Comparison of ENCODE assay signal across 14 cellular contexts in genomic region chr12:133203344-133204263, GRCh38. TPM values are rescaled to one million over a fixed set of nuclear protein-coding genes. Genes with fewer than 3 reads are reported as not detected.
DNase-seq lines count a peak whose midpoint lies in the region; ATAC-seq, FAIRE-seq and TF ChIP-seq lines count a peak whose summit lies in the region.
"Had no signal": no experiment of that assay in that cellular context is flagged by ENCODE, and none has a peak within 500 bp of the region (broad histone marks: within the 10 kb centered on the region; RNA-seq: fewer than 3 reads in every experiment).

No MANE protein-coding gene starts in this region.

- H2BK12ac ChIP-seq in H1 (ENCODE audit: low read depth, low read length) = no peak overlapping the region
- no peak overlapping the region for H2BK12ac ChIP-seq in trophoblast cell (ENCODE audit: low read length)

- H3K27ac ChIP-seq in Karpas-422 (ENCODE audit: low read length) (no peak overlapping the region), H1 (ENCODE audit: low read depth, low read length) (no peak overlapping the region), trophoblast cell (ENCODE audit: low read depth, low read length) (no peak overlapping the region)
- H3K27ac ChIP-seq: cardiac muscle cell, gastrocnemius medialis had no signal

- peaks cover 45% of the 10 kb centered on the region for H3K9me3 Mint-ChIP-seq in neural crest cell

- DNase-seq in NCI-H1092 treated with DMSO at 0.1 percent for 48 hours (lab: John Stamatoyannopoulos, UW) (peak; percentile 5), NCI-H1092 (lab: John Stamatoyannopoulos, UW) (no peak), Karpas-422 (no peak), H1 (ENCODE audit: low read depth in 1 of 2, low spot score in 2 of 2) (no peak), neural crest cell (ENCODE audit: low read depth, low spot score) (no peak), glomerular visceral epithelial cell (ENCODE audit: extremely low spot score) (no peak), trophoblast cell (no peak)
- DNase-seq: gastrocnemius medialis, NCI-H524 treated with DMSO at 0.1 percent for 48 hours had no signal

- H3K36me3 ChIP-seq in Karpas-422 (ENCODE audit: insufficient read depth, low read length) = peaks cover 41% of the 10 kb centered on the region
- H3K36me3 ChIP-seq in H1 (ENCODE audit: control insufficient read depth in 2 of 4, insufficient read depth in 4 of 4, low read length in 3 of 4) = peaks cover 2 to 47% (median 21%) of the 10 kb centered on the region in 4 experiments; a peak in 7 of 8 replicates
- peaks cover 0 to 13% of the 10 kb centered on the region in 2 experiments for H3K36me3 ChIP-seq in trophoblast cell (ENCODE audit: control insufficient read depth in 1 of 2, insufficient read depth in 2 of 2, low read length in 2 of 2)

- H3K9ac ChIP-seq in Karpas-422 (ENCODE audit: low read length) (no peak overlapping the region), H1 (replicated peaks in 1 of 4; ENCODE audit: extremely low read depth in 1 of 4, low read depth in 3 of 4, low read length in 3 of 4) (no peak overlapping the region), trophoblast cell (ENCODE audit: low read length) (no peak overlapping the region)

- WGBS in H1 (ENCODE audit: extremely low coverage in 1 of 2, insufficient coverage in 1 of 2, insufficient read length in 1 of 2, insufficient replicate concordance in 2 of 2, low coverage in 1 of 2, low lambda C conversion rate in 2 of 2, missing lambda C conversion rate in 1 of 2), 2 experiments = 91% methylated on average over 7 of the region's 7 CpGs; no CpG with 5 or more reads in 1 of the 2 experiments
- WGBS in trophoblast cell (ENCODE audit: extremely low coverage, insufficient coverage, insufficient read length) = no CpG with 5 or more reads among the region's 7 CpGs

- H4K20me1 ChIP-seq in Karpas-422 (ENCODE audit: insufficient read depth, low read depth, low read length) (no peaks in the 10 kb centered on the region), H1 (replicated peaks in 1 of 2; ENCODE audit: control insufficient read depth in 1 of 2, insufficient read depth in 2 of 2, low read length in 2 of 2) (no peaks in the 10 kb centered on the region)

- no peak overlapping the region for H2BK15ac ChIP-seq in H1 (ENCODE audit: low read length)

- H3K23me2 ChIP-seq in H1 (ENCODE audit: low read depth, low read length) = no peaks in the 10 kb centered on the region

- peaks cover 73% of the 10 kb centered on the region for H3K36me3 Mint-ChIP-seq in neural crest cell (ENCODE audit: low read depth)

- no peak overlapping the region for H3K4ac ChIP-seq in H1 (replicated peaks; ENCODE audit: insufficient read length, low read depth, low read length)
- H3K4ac ChIP-seq in trophoblast cell (ENCODE audit: low read depth, low read length) = no peak overlapping the region

- H3K4me1 Mint-ChIP-seq in neural crest cell = no peaks in the 10 kb centered on the region

- H3K4me2 ChIP-seq in Karpas-422 (ENCODE audit: low read depth, low read length, poor library complexity, severe bottlenecking) = no peak overlapping the region
- no peak overlapping the region for H3K4me2 ChIP-seq in H1 (ENCODE audit: insufficient read depth in 1 of 2, low read depth in 2 of 2, low read length in 2 of 2)
- H3K4me2 ChIP-seq in trophoblast cell (ENCODE audit: low read length) = no peak overlapping the region

- H3K79me2 ChIP-seq in Karpas-422 (ENCODE audit: low read length) (no peaks in the 10 kb centered on the region), H1 (ENCODE audit: control insufficient read depth in 1 of 2, insufficient read depth in 2 of 2, low read length in 2 of 2) (no peaks in the 10 kb centered on the region), trophoblast cell (ENCODE audit: control insufficient read depth, insufficient read depth, low read length, poor library complexity) (no peaks in the 10 kb centered on the region)

- H3K56ac ChIP-seq in H1 (replicated peaks; ENCODE audit: insufficient read length, low read depth, low read length) = no peak overlapping the region

- H3K4me1 ChIP-seq in Karpas-422 (ENCODE audit: low read length) (no peaks in the 10 kb centered on the region), H1 (replicated peaks in 1 of 4; ENCODE audit: control insufficient read depth in 3 of 4, insufficient read depth in 4 of 4, low read length in 3 of 4) (no peaks in the 10 kb centered on the region), trophoblast cell (ENCODE audit: control insufficient read depth in 1 of 2, insufficient read depth in 2 of 2, low read length in 2 of 2) (no peaks in the 10 kb centered on the region)
- H3K4me1 ChIP-seq: gastrocnemius medialis had no signal

- no peak overlapping the region for H3K27ac Mint-ChIP-seq in neural crest cell (ENCODE audit: unreplicated experiment)

- H2BK5ac ChIP-seq in H1 (ENCODE audit: low read depth, low read length) = no peak overlapping the region
- H2BK5ac ChIP-seq in trophoblast cell (ENCODE audit: low read depth, low read length, poor library complexity) = no peak overlapping the region

- CTCF ChIA-PET in H1 (lab: Charles Lee; ENCODE audit: partially characterized antibody) = interaction anchor here (1.0 to 1.9 kb wide), 3 partner anchors 22 to 240 kb away, joined by 3 to 6 read pairs (median 4); partner anchors contain the start of gene ZNF268

- H3K27me3 ChIP-seq in Karpas-422 (ENCODE audit: low read length) = no peaks in the 10 kb centered on the region
- H3K27me3 ChIP-seq in H1 (replicated peaks in 1 of 4; ENCODE audit: control insufficient read depth in 3 of 4, extremely low read depth in 1 of 4, insufficient read depth in 3 of 4, low read length in 3 of 4) = no peaks in the 10 kb centered on the region
- no peaks in the 10 kb centered on the region for H3K27me3 ChIP-seq in trophoblast cell (ENCODE audit: insufficient read depth, low read length)
- H3K27me3 ChIP-seq: cardiac muscle cell, gastrocnemius medialis had no signal

- H3K4me3 Mint-ChIP-seq in neural crest cell = peak overlapping the region; percentile 54

- no peak overlapping the region for H2BK20ac ChIP-seq in H1 (ENCODE audit: low read length)

- TF ChIP-seq RAD21 in H1 (IDR thresholded peaks at IDR 0.05 in 1 of 2, conservative IDR thresholded peaks at IDR 0.05 in 1 of 2; ENCODE audit: low read depth in 2 of 2, low read length in 2 of 2) = no peak

- TF ChIP-seq CTCF in H1 (IDR thresholded peaks at IDR 0.05; ENCODE audit: control extremely low read depth in 1 of 3, insufficient read depth in 1 of 3, low read depth in 1 of 3, low read length in 3 of 3) (no peak), neural crest cell (conservative IDR thresholded peaks at IDR 0.05) (no peak)

- H3K27me3 Mint-ChIP-seq in neural crest cell (ENCODE audit: low read depth) = peaks cover 15% of the 10 kb centered on the region

- H3K9me2 ChIP-seq in Karpas-422 (replicated peaks; ENCODE audit: insufficient read depth, low read length) = no peaks in the 10 kb centered on the region

- H4K91ac ChIP-seq in H1 (replicated peaks; ENCODE audit: insufficient read length, low read length) (no peak overlapping the region), trophoblast cell (ENCODE audit: low read depth, low read length) (no peak overlapping the region)

- FAIRE-seq in H1 (lab: Jason Lieb, UNC) = no peak

- H2AFZ ChIP-seq in Karpas-422 (ENCODE audit: low read length) = no peak overlapping the region
- H2AFZ ChIP-seq in H1 (ENCODE audit: low read length) = no peak overlapping the region
- no peak overlapping the region for H2AFZ ChIP-seq in trophoblast cell (ENCODE audit: insufficient read depth, low read length, poor library complexity)

- H3K23ac ChIP-seq in H1 (ENCODE audit: insufficient read length) (no peak overlapping the region), trophoblast cell (ENCODE audit: low read length) (no peak overlapping the region)

- H4K8ac ChIP-seq in H1 (ENCODE audit: extremely low read depth, insufficient read depth, low read length) = no peak overlapping the region
- no peak overlapping the region for H4K8ac ChIP-seq in trophoblast cell (ENCODE audit: low read depth, low read length)

- H3K9me3 ChIP-seq in Karpas-422 (ENCODE audit: low read length) = peaks cover 68% of the 10 kb centered on the region
- H3K9me3 ChIP-seq in H1 (ENCODE audit: insufficient read depth in 2 of 2, low read depth in 1 of 2, low read length in 1 of 2) = peaks cover 74 to 75% of the 10 kb centered on the region in 2 experiments
- peaks cover 16% of the 10 kb centered on the region for H3K9me3 ChIP-seq in trophoblast cell (ENCODE audit: insufficient read depth, low read depth, low read length)

- H3K4me3 ChIP-seq in Karpas-422 (ENCODE audit: low read length) (peak overlapping the region; percentile 19; the same call in 1 of the 2 replicates), H1 (ENCODE audit: extremely low read depth in 1 of 4, insufficient read depth in 2 of 4, low read depth in 3 of 4, low read length in 4 of 4) (peak overlapping the region in 1 of 4 experiments; percentile 49; a peak in 2 of 8 replicates), trophoblast cell (ENCODE audit: low read depth, low read length) (no peak overlapping the region)
- H3K4me3 ChIP-seq: cardiac muscle cell had no signal

- H3K79me1 ChIP-seq in H1 (ENCODE audit: low read depth, low read length) (no peaks in the 10 kb centered on the region), trophoblast cell (ENCODE audit: low read length) (no peaks in the 10 kb centered on the region)

- no peak overlapping the region for H4K12ac ChIP-seq in trophoblast cell (ENCODE audit: low read depth, low read length)

- H3K18ac ChIP-seq in H1 (ENCODE audit: extremely low read depth, low read length) = no peak overlapping the region
- H3K18ac ChIP-seq in trophoblast cell (ENCODE audit: low read length) = no peak overlapping the region

- TF ChIP-seq POLR2A in H1 (IDR thresholded peaks at IDR 0.05; ENCODE audit: control extremely low read depth in 1 of 2, low read depth in 2 of 2, low read length in 2 of 2) = no peak

- POLR2A ChIA-PET in H1 (lab: Charles Lee; ENCODE audit: partially characterized antibody) = interaction anchor here (0.9 to 2.1 kb wide), 7 partner anchors 11 to 147 kb away, joined by 3 to 7 read pairs (median 4); partner anchors contain the start of gene ZNF268

- ATAC-seq in GM21737 (IDR thresholded peaks at IDR 0.05; ENCODE audit: unreplicated experiment) = no peak
- ATAC-seq: gastrocnemius medialis had no signal

- H2AK5ac ChIP-seq in H1 (ENCODE audit: low read depth, low read length) (no peak overlapping the region), trophoblast cell (ENCODE audit: low read length) (no peak overlapping the region)

- no peak overlapping the region for H3K14ac ChIP-seq in H1 (ENCODE audit: insufficient read length)
- no peak overlapping the region for H3K14ac ChIP-seq in trophoblast cell (ENCODE audit: low read length)

- TF ChIP-seq EP300 in H1 (IDR thresholded peaks at IDR 0.05; ENCODE audit: borderline replicate concordance in 1 of 2, low read depth in 2 of 2, low read length in 2 of 2) = no peak

- H2BK120ac ChIP-seq in H1 (replicated peaks; ENCODE audit: low read depth, low read length) (no peak overlapping the region), trophoblast cell (ENCODE audit: insufficient read depth, low read length, poor library complexity) (no peak overlapping the region)

- H4K5ac ChIP-seq in H1 (ENCODE audit: insufficient read length, low read depth, low read length) = no peak overlapping the region

RNA-seq across cellular contexts. Expression of gene ZNF268, which starts 22.3 kb away (rescaled TPM):
- total RNA-seq in Karpas-422 (2014; rRNA removed; shearing (Covaris generic); ENCODE audit: low replicate concordance) = 10.7 and 12.3 TPM in 2 replicates
- total RNA-seq in H1 (2021; fragmentation: NEBNext Ultra II Directional; extraction: Animal tissue kit (Norgen Biotek cat#: 25700)) = 22.3 and 23.5 TPM in 2 replicates
- 6.3 and 7.7 TPM in 2 replicates for polyA plus RNA-seq in H1 (2011; rRNA removed)
- 7.6 TPM for polyA plus RNA-seq in H1 (2011; cell fraction: cytosol; rRNA removed)
- polyA plus RNA-seq in H1 (2011; cell fraction: nucleus; rRNA removed) = 30.6 TPM
- polyA plus RNA-seq in H1 (2012, experiment 1 of 2) = 12.0 to 16.6 TPM (median 15.8 TPM) in 4 replicates
- 1.4 TPM for polyA plus RNA-seq in H1 (2012, experiment 2 of 2)
- polyA plus RNA-seq in H1 (2013, experiment 1 of 2) = 12.1 TPM
- polyA plus RNA-seq in H1 (2013, experiment 2 of 2) = 10.6 TPM
- polyA minus RNA-seq in H1 (2011; rRNA and poly(A)+ RNA removed) = 50.8 and 58.4 TPM in 2 replicates
- polyA minus RNA-seq in H1 (2011; cell fraction: cytosol; rRNA and poly(A)+ RNA removed) = 48.1 TPM
- polyA minus RNA-seq in H1 (2011; cell fraction: nucleus; rRNA and poly(A)+ RNA removed) = 168 TPM
- total RNA-seq in neural crest cell = 36.2 and 36.7 TPM in 2 replicates
- polyA plus RNA-seq in trophoblast cell (2013) = 7.7 and 8.1 TPM in 2 replicates

RNA-seq across cellular contexts. Expression of gene ANHX, which starts 32.1 kb away (rescaled TPM):
- total RNA-seq in Karpas-422 (2014; rRNA removed; shearing (Covaris generic); ENCODE audit: low replicate concordance) = not detected in 2 replicates
- not detected in 2 replicates for total RNA-seq in H1 (2021; fragmentation: NEBNext Ultra II Directional; extraction: Animal tissue kit (Norgen Biotek cat#: 25700))
- not detected in 2 replicates for polyA plus RNA-seq in H1 (2011; rRNA removed)
- polyA plus RNA-seq in H1 (2011; cell fraction: cytosol; rRNA removed) = not detected
- not detected for polyA plus RNA-seq in H1 (2011; cell fraction: nucleus; rRNA removed)
- polyA plus RNA-seq in H1 (2012, experiment 1 of 2) = not detected in 4 replicates
- not detected for polyA plus RNA-seq in H1 (2012, experiment 2 of 2)
- polyA plus RNA-seq in H1 (2013, experiment 1 of 2) = not detected
- not detected for polyA plus RNA-seq in H1 (2013, experiment 2 of 2)
- polyA minus RNA-seq in H1 (2011; rRNA and poly(A)+ RNA removed) = not detected in 2 replicates
- not detected for polyA minus RNA-seq in H1 (2011; cell fraction: cytosol; rRNA and poly(A)+ RNA removed)
- polyA minus RNA-seq in H1 (2011; cell fraction: nucleus; rRNA and poly(A)+ RNA removed) = not detected
- not detected in 2 replicates for total RNA-seq in neural crest cell
- not detected in 2 replicates for polyA plus RNA-seq in trophoblast cell (2013)
- total RNA-seq: A673, cardiac muscle cell, gastrocnemius medialis, mononuclear cell, subcutaneous adipose tissue had no signal
- polyA plus RNA-seq: cardiac muscle cell had no signal
